8 cellular contexts compared by ENCODE assay signal in genomic region chr13:60397693-60398437, GRCh38. TPM values are rescaled to one million over a fixed set of nuclear protein-coding genes. Genes with fewer than 3 reads are reported as not detected.
DNase-seq lines count a peak whose midpoint lies in the region; ATAC-seq, FAIRE-seq and TF ChIP-seq lines count a peak whose summit lies in the region.

No MANE protein-coding gene starts in this region.

- no peaks in the 10 kb centered on the region for H3K36me3 Mint-ChIP-seq in endodermal cell (ENCODE audit: low read depth)
- H3K36me3 Mint-ChIP-seq in stimulated activated effector memory CD8-positive, alpha-beta T cell treated with anti-CD3 and anti-CD28 coated beads, Interleukin-12 subunit alpha, Interleukin-12 subunit beta, amount 100 ng/mL, for 72 hours = peaks cover 5% of the 10 kb centered on the region

- H3K4me1 Mint-ChIP-seq in endodermal cell = peaks cover 37% of the 10 kb centered on the region
- peaks cover 34% of the 10 kb centered on the region for H3K4me1 Mint-ChIP-seq in stimulated activated effector memory CD8-positive, alpha-beta T cell treated with anti-CD3 and anti-CD28 coated beads, Interleukin-12 subunit alpha, Interleukin-12 subunit beta, amount 100 ng/mL, for 72 hours

- WGBS in endodermal cell (ENCODE audit: insufficient coverage in 1 of 2, insufficient read length in 1 of 2), 2 experiments = 2 to 5% methylated on average over 14 to 45 of the region's 45 CpGs

- peak overlapping the region; percentile 67 for H3K9ac ChIP-seq in endodermal cell (ENCODE audit: extremely low read depth, low read length, poor library complexity, severe bottlenecking)

- H3K9me3 ChIP-seq in endodermal cell (ENCODE audit: control insufficient read depth, low read length) = no peaks in the 10 kb centered on the region

- H3K27ac Mint-ChIP-seq in endodermal cell = peak overlapping the region; percentile 92
- peak overlapping the region; percentile 94 for H3K27ac Mint-ChIP-seq in stimulated activated effector memory CD8-positive, alpha-beta T cell treated with anti-CD3 and anti-CD28 coated beads, Interleukin-12 subunit alpha, Interleukin-12 subunit beta, amount 100 ng/mL, for 72 hours

- peak overlapping the region; percentile 87 for H3K4me3 ChIP-seq in endodermal cell (ENCODE audit: low read length)

- peak overlapping the region; percentile 71 for H3K27ac ChIP-seq in endodermal cell (ENCODE audit: low read depth, low read length)

- peak overlapping the region; percentile 82 for H3K4me3 Mint-ChIP-seq in endodermal cell
- H3K4me3 Mint-ChIP-seq in stimulated activated effector memory CD8-positive, alpha-beta T cell treated with anti-CD3 and anti-CD28 coated beads, Interleukin-12 subunit alpha, Interleukin-12 subunit beta, amount 100 ng/mL, for 72 hours = peak overlapping the region; percentile 83

- ATAC-seq in HG02852 (IDR thresholded peaks at IDR 0.05; ENCODE audit: unreplicated experiment) = peak; percentile 29
- ATAC-seq in stimulated activated effector memory CD8-positive, alpha-beta T cell treated with anti-CD3 and anti-CD28 coated beads, Interleukin-12 subunit alpha, Interleukin-12 subunit beta, amount 100 ng/mL, for 72 hours = peak; percentile 29

- no peaks in the 10 kb centered on the region for H3K27me3 ChIP-seq in endodermal cell (ENCODE audit: control insufficient read depth, insufficient read depth, low read length, poor library complexity, severe bottlenecking)

- no peak for TF ChIP-seq CTCF in endodermal cell (conservative IDR thresholded peaks at IDR 0.05)

- peak; percentile 75 for FAIRE-seq in GM12892 (lab: Jason Lieb, UNC)

- H3K4me1 ChIP-seq in endodermal cell (ENCODE audit: control insufficient read depth, insufficient read depth, low read length) = peaks cover 11% of the 10 kb centered on the region

- H3K27me3 Mint-ChIP-seq in endodermal cell (ENCODE audit: insufficient read depth) = peaks cover 2% of the 10 kb centered on the region

- DNase-seq in A172 (ENCODE audit: low spot score) (peak; percentile 37), GM12892 (ENCODE audit: insufficient read length) (no peak), NCI-H1694 (lab: John Stamatoyannopoulos, UW) (peak; percentile 3), endodermal cell (peak; percentile 87), mesenteric fat pad (ENCODE audit: low spot score) (peak; percentile 91)
- DNase-seq in activated CD4-positive, alpha-beta T cell treated with anti-CD3 and anti-CD28 coated beads, Interleukin-2, amount 50 U/mL, for 24 hours (ENCODE audit: low read depth in 1 of 2, low spot score in 1 of 2) = peak; percentile 23 to 33
- DNase-seq in stimulated activated effector memory CD8-positive, alpha-beta T cell treated with anti-CD3 and anti-CD28 coated beads, Interleukin-12 subunit alpha, Interleukin-12 subunit beta, amount 100 ng/mL, for 72 hours (ENCODE audit: low spot score in 2 of 2) = peak in 1 of 2 donors; percentile 82

- peak; percentile 70 for TF ChIP-seq POLR2A in GM12892 (IDR thresholded peaks at IDR 0.05; ENCODE audit: low read depth, low read length)

- H3K9me3 Mint-ChIP-seq in endodermal cell = no peaks in the 10 kb centered on the region
- H3K9me3 Mint-ChIP-seq in stimulated activated effector memory CD8-positive, alpha-beta T cell treated with anti-CD3 and anti-CD28 coated beads, Interleukin-12 subunit alpha, Interleukin-12 subunit beta, amount 100 ng/mL, for 72 hours = no peaks in the 10 kb centered on the region

- no peaks in the 10 kb centered on the region for H3K36me3 ChIP-seq in endodermal cell (ENCODE audit: control insufficient read depth, insufficient read depth, low read length)

RNA-seq across cellular contexts. Expression of gene TDRD3, which starts 0.8 kb away (rescaled TPM):
- 10.7 and 15.5 TPM in 2 replicates for total RNA-seq in A172 (2014; rRNA removed; shearing (Covaris generic))
- 16.7 TPM for polyA plus RNA-seq in GM12892 (2012; ENCODE audit: missing spikeins)
- total RNA-seq in endodermal cell (10 to 100 TPM; 25.3 to 36.1 TPM), mesenteric fat pad (23.7 TPM)
- polyA plus RNA-seq in endodermal cell (2013, experiment 1 of 2) = 24.7 TPM
- polyA plus RNA-seq in endodermal cell (2013, experiment 2 of 2) = 23.7 TPM
